In the genomic region with DNA sequence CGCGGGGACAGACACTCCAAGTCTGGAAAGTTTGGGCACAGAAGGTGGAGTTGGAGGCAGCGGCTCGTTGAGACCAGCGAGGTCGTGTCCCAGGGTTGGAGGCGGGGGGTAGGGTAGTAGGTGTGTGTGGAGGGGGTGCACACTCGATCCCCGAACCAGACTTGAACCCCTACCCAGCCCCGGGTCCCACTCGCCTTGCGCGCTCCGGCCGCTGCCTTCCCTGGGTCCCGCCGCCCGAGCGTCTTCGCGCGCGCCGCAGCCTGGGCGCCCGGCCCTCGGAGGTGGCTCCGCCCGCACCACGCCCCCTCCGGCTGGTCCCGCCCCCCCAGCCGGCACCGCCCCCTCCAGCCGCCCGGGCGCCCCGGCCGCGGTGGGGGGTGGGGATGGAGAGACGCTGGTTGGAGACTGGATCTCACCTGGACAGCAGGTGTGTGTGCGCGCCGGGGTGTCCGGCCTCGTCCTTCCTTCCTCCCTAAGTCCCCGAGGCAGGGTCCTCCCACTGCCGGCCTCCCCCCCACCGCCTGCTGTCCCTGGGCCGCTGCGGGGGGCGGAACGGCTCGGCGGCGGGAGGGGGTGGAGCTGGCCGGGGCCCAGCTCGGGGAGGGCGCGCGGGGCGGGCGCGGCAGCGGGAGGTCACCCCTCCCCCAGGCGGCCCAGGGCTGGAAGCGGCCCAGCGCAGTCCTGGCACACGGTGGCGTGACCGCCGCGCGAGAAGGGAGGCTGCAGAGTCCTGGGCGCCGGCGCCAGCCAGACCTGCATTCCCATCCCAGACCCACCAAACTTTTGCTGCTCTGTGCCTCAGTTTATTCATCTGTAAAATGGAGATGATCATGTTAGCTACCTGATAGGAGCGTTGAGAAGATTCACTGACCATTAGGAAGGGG, we compare ENCODE assay signal across 1 cellular context.
TF ChIP-seq lines count a peak whose summit lies in the region.

Gene KANK2, minus strand, starts transcription at position 255 of the 884 bp plus-strand sequence. CDS start 3,034 bp downstream, outside the sequence.

TF ChIP-seq in GM12878, 131 proteins besides CTCF, POLR2A, EP300 and RAD21 (continued from another document):
- TF ChIP-seq NR2C1 (IDR thresholded peaks at IDR 0.05) = 0 out of 2 replicates have a peak, but pooled peaks have one; percentile 18
- TF ChIP-seq BMI1 (IDR thresholded peaks at IDR 0.05; ENCODE audit: borderline replicate concordance) = no peak
- TF ChIP-seq NRF1 (conservative IDR thresholded peaks at IDR 0.05; ENCODE audit: low read depth, low read length) = no peak
- no peak for TF ChIP-seq KLF5 (IDR thresholded peaks at IDR 0.05; ENCODE audit: partially characterized antibody)
- TF ChIP-seq NR2F1 (conservative IDR thresholded peaks at IDR 0.05) = peak; percentile 77
- peak in 1 of 2 experiments; percentile 67; a peak in 1 of 4 replicates for TF ChIP-seq BHLHE40 (IDR thresholded peaks at IDR 0.05; ENCODE audit: borderline replicate concordance in 1 of 2, low read depth in 2 of 2, low read length in 1 of 2)
- TF ChIP-seq SMARCA5 (IDR thresholded peaks at IDR 0.05) = peak; percentile 63; the same call in 1 of the 2 replicates
- no peak for TF ChIP-seq POU2F2 (IDR thresholded peaks at IDR 0.05; ENCODE audit: borderline replicate concordance, low read depth, low read length)
- TF ChIP-seq BACH1 (IDR thresholded peaks at IDR 0.05; ENCODE audit: borderline replicate concordance) = peak; percentile 63; the same call in 1 of the 2 replicates
- 0 out of 2 replicates have a peak, but pooled peaks have one; percentile 26 for TF ChIP-seq IKZF1 (conservative IDR thresholded peaks at IDR 0.05)
- TF ChIP-seq NR2C2 (IDR thresholded peaks at IDR 0.05; ENCODE audit: borderline replicate concordance, control insufficient read depth, insufficient read length, low read depth) = no peak
- TF ChIP-seq ZNF217 (IDR thresholded peaks at IDR 0.05) = peak; percentile 84; the same call in 1 of the 2 replicates
- no peak for TF ChIP-seq IKZF2 (IDR thresholded peaks at IDR 0.05)
- no peak for TF ChIP-seq LARP7 (IDR thresholded peaks at IDR 0.05)
- no peak for TF ChIP-seq ZNF687 (IDR thresholded peaks at IDR 0.05)
- TF ChIP-seq ZNF207 (IDR thresholded peaks at IDR 0.05; ENCODE audit: borderline replicate concordance) = no peak
- TF ChIP-seq DPF2 (IDR thresholded peaks at IDR 0.05) = 0 out of 2 replicates have a peak, but pooled peaks have one; percentile 30
- TF ChIP-seq RUNX3 (IDR thresholded peaks at IDR 0.05; ENCODE audit: low read length) = 0 out of 2 replicates have a peak, but pooled peaks have one; percentile 6
- no peak for TF ChIP-seq SIX5 (IDR thresholded peaks at IDR 0.05; ENCODE audit: low read depth, low read length, severe bottlenecking)
- peak; percentile 15; the same call in 1 of the 2 replicates for TF ChIP-seq CHD2 (IDR thresholded peaks at IDR 0.05; ENCODE audit: borderline replicate concordance, low read depth, low read length)
- TF ChIP-seq ZNF622 (IDR thresholded peaks at IDR 0.05) = no peak
- TF ChIP-seq RBBP5 (conservative IDR thresholded peaks at IDR 0.05) = no peak
- TF ChIP-seq HDAC6 (IDR thresholded peaks at IDR 0.05; ENCODE audit: unreplicated experiment) = peak; percentile 72
- TF ChIP-seq, protein P1, sequence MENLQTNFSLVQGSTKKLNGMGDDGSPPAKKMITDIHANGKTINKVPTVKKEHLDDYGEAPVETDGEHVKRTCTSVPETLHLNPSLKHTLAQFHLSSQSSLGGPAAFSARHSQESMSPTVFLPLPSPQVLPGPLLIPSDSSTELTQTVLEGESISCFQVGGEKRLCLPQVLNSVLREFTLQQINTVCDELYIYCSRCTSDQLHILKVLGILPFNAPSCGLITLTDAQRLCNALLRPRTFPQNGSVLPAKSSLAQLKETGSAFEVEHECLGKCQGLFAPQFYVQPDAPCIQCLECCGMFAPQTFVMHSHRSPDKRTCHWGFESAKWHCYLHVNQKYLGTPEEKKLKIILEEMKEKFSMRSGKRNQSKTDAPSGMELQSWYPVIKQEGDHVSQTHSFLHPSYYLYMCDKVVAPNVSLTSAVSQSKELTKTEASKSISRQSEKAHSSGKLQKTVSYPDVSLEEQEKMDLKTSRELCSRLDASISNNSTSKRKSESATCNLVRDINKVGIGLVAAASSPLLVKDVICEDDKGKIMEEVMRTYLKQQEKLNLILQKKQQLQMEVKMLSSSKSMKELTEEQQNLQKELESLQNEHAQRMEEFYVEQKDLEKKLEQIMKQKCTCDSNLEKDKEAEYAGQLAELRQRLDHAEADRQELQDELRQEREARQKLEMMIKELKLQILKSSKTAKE (IDR thresholded peaks at IDR 0.05; ENCODE audit: low read depth, poor library complexity, severe bottlenecking) = no peak
